Comparison of ENCODE assay signal across 16 cellular contexts in genomic region chr1:208155243-208155642, GRCh38.
DNase-seq lines count a peak whose midpoint lies in the region; ATAC-seq and TF ChIP-seq lines count a peak whose summit lies in the region.
"Had no signal": no experiment of that assay in that cellular context is flagged by ENCODE, and none has a peak within 500 bp of the region (broad histone marks: within the 10 kb centered on the region; RNA-seq: fewer than 3 reads in every experiment).

No MANE protein-coding gene starts in this region.

- BruUV-seq in Calu3 (replicated peaks; lab: Mats Ljungman, UMichigan), result no TSS peak

- no peak overlapping the region for H3K4me2 ChIP-seq in neuronal stem cell (ENCODE audit: insufficient read depth, low read length, poor library complexity, severe bottlenecking)

- CTCF ChIA-PET in Calu3 (lab: Charles Lee), result interaction anchor here (0.7 to 1.3 kb wide), 3 partner anchors 15 to 1411 kb away, joined by 3 to 5 read pairs (median 3); no protein-coding TSS in a partner anchor
- CTCF ChIA-PET in CD8-positive, alpha-beta T cell (lab: Charles Lee), result interaction anchor here (2.0 kb wide), 1 partner anchor 90 kb away, joined by 6 read pairs; the partner anchor contains the start of gene PLXNA2

- no peak overlapping the region for H4K91ac ChIP-seq in neuronal stem cell (ENCODE audit: low read depth, low read length, poor library complexity)

- no peak overlapping the region for H2BK120ac ChIP-seq in neuronal stem cell (ENCODE audit: low read depth, low read length)

- peaks cover 4% of the 10 kb centered on the region for H3K36me3 Mint-ChIP-seq in Calu3 (ENCODE audit: insufficient read depth, unreplicated experiment)
- no peaks in the 10 kb centered on the region for H3K36me3 Mint-ChIP-seq in CD8-positive, alpha-beta T cell
- H3K36me3 Mint-ChIP-seq: CD14-positive monocyte, T-cell had no signal

- no peak overlapping the region for H3K4ac ChIP-seq in neuronal stem cell (ENCODE audit: low read length)

- H3K27ac Mint-ChIP-seq in Calu3 (ENCODE audit: unreplicated experiment), result peak overlapping the region; percentile 53
- no peak overlapping the region for H3K27ac Mint-ChIP-seq in CD8-positive, alpha-beta T cell
- H3K27ac Mint-ChIP-seq: CD14-positive monocyte, T-cell had no signal

- peak overlapping the region; percentile 21 for H2AK5ac ChIP-seq in neuronal stem cell (ENCODE audit: low read depth, low read length)

- TF ChIP-seq CTCF in Calu3 (IDR thresholded peaks at IDR 0.05; ENCODE audit: unreplicated experiment) (no peak), body of pancreas (IDR thresholded peaks at IDR 0.05) (no peak)
- TF ChIP-seq CTCF in CD8-positive, alpha-beta T cell (IDR thresholded peaks at IDR 0.05), result no peak

- DNase-seq in Calu3 (no peak), NCI-H1436 treated with DMSO at 0.1 percent for 48 hours (lab: John Stamatoyannopoulos, UW) (peak; percentile 68), body of pancreas (no peak), neuronal stem cell (ENCODE audit: low spot score) (no peak), NCI-H146 (lab: John Stamatoyannopoulos, UW) (no peak)
- DNase-seq in activated effector memory CD4-positive, alpha-beta T cell treated with Interleukin-2 at 50 U/mL for 16 hours, result no peak
- DNase-seq in CD8-positive, alpha-beta T cell, result no peak
- DNase-seq: IMR-90, Kasumi-1, NCI-H1694, NCI-H2171 treated with DMSO at 0.1 percent for 48 hours, T-cell had no signal

- no peak overlapping the region for H2BK5ac ChIP-seq in neuronal stem cell (ENCODE audit: low read length)

- H3K14ac ChIP-seq in neuronal stem cell (ENCODE audit: low read length), result no peak overlapping the region

- no peaks in the 10 kb centered on the region for H3K27me3 Mint-ChIP-seq in Calu3 (ENCODE audit: unreplicated experiment)
- no peaks in the 10 kb centered on the region for H3K27me3 Mint-ChIP-seq in CD8-positive, alpha-beta T cell (ENCODE audit: low read depth)

- peak overlapping the region; percentile 30 for H2AFZ ChIP-seq in neuronal stem cell (ENCODE audit: low read length)

- peak overlapping the region; percentile 30 for H3K4me3 Mint-ChIP-seq in Calu3 (ENCODE audit: low read depth, unreplicated experiment)
- no peak overlapping the region for H3K4me3 Mint-ChIP-seq in CD8-positive, alpha-beta T cell
- H3K4me3 Mint-ChIP-seq: CD14-positive monocyte, T-cell had no signal

- H3K18ac ChIP-seq in neuronal stem cell (ENCODE audit: low read length), result peak overlapping the region; percentile 20

- H3K9me3 Mint-ChIP-seq in Calu3 (ENCODE audit: low read depth, unreplicated experiment), result no peaks in the 10 kb centered on the region
- H3K9me3 Mint-ChIP-seq in CD8-positive, alpha-beta T cell, result no peaks in the 10 kb centered on the region
- H3K9me3 Mint-ChIP-seq: CD14-positive monocyte, T-cell had no signal

- H4K8ac ChIP-seq in neuronal stem cell (ENCODE audit: low read depth, low read length), result no peak overlapping the region

- H3K4me3 ChIP-seq in body of pancreas (no peak overlapping the region), neuronal stem cell (ENCODE audit: low read length in 2 of 2) (no peak overlapping the region)
- no peak overlapping the region for H3K4me3 ChIP-seq in CD8-positive, alpha-beta T cell (ENCODE audit: low read depth, low read length)
- H3K4me3 ChIP-seq: HAP-1, SK-N-MC had no signal

- no peaks in the 10 kb centered on the region for H3K27me3 ChIP-seq in body of pancreas
- H3K27me3 ChIP-seq in neuronal stem cell (ENCODE audit: control insufficient read depth in 3 of 3, insufficient read depth in 3 of 3, low read depth in 1 of 3, low read length in 3 of 3), result no peaks in the 10 kb centered on the region
- H3K27me3 ChIP-seq in CD8-positive, alpha-beta T cell (ENCODE audit: insufficient read depth, low read length), result no peaks in the 10 kb centered on the region

- 67 to 69% methylated on average over 4 of the region's 4 CpGs for WGBS in body of pancreas, 2 donors
- no CpG with 5 or more reads among the region's 4 CpGs for WGBS in neuronal stem cell (ENCODE audit: extremely low coverage in 2 of 2, insufficient read length in 2 of 2, insufficient replicate concordance in 1 of 2), 2 donors

- POLR2A ChIA-PET in CD8-positive, alpha-beta T cell (lab: Charles Lee), result no interaction called here

- H3K79me1 ChIP-seq in neuronal stem cell (ENCODE audit: low read depth, low read length), result no peaks in the 10 kb centered on the region

- peak overlapping the region; percentile 25 for H2BK15ac ChIP-seq in neuronal stem cell (ENCODE audit: low read length)

- H3K4me1 ChIP-seq in body of pancreas, result peaks cover 60% of the 10 kb centered on the region
- peaks cover 36 to 56% of the 10 kb centered on the region in 2 donors for H3K4me1 ChIP-seq in neuronal stem cell (ENCODE audit: control insufficient read depth in 2 of 2, insufficient read depth in 1 of 2, low read depth in 1 of 2, low read length in 2 of 2)
- H3K4me1 ChIP-seq in CD8-positive, alpha-beta T cell (ENCODE audit: insufficient read depth, low read length), result no peaks in the 10 kb centered on the region
- H3K4me1 ChIP-seq: HAP-1 had no signal

- H3K4me1 Mint-ChIP-seq in Calu3 (ENCODE audit: low read depth, unreplicated experiment), result peaks cover 16% of the 10 kb centered on the region
- H3K4me1 Mint-ChIP-seq in CD8-positive, alpha-beta T cell (ENCODE audit: low read depth), result no peaks in the 10 kb centered on the region

- H3K23ac ChIP-seq in neuronal stem cell (ENCODE audit: low read depth, low read length, poor library complexity), result no peak overlapping the region

- H3K27ac ChIP-seq in body of pancreas, result peak overlapping the region in 3 of 4 donors; percentile 33 to 68 (median 66)
- peak overlapping the region; percentile 72 for H3K27ac ChIP-seq in neuronal stem cell (replicated peaks; ENCODE audit: low read length)
- no peak overlapping the region for H3K27ac ChIP-seq in CD8-positive, alpha-beta T cell (ENCODE audit: low read depth, low read length)
- H3K27ac ChIP-seq: SK-N-MC had no signal

- H3K9me3 ChIP-seq in body of pancreas (no peaks in the 10 kb centered on the region), neuronal stem cell (replicated peaks in 1 of 2; ENCODE audit: control insufficient read depth in 2 of 2, insufficient read depth in 1 of 2, low read depth in 1 of 2, low read length in 2 of 2) (no peaks in the 10 kb centered on the region)
- H3K9me3 ChIP-seq in CD8-positive, alpha-beta T cell (ENCODE audit: low read length), result no peaks in the 10 kb centered on the region
- H3K9me3 ChIP-seq: HAP-1 had no signal

- H2BK12ac ChIP-seq in neuronal stem cell (ENCODE audit: low read length), result no peak overlapping the region

- no peak for TF ChIP-seq POLR2A in body of pancreas (IDR thresholded peaks at IDR 0.05)

- H3K36me3 ChIP-seq in body of pancreas (replicated peaks in 1 of 2; ENCODE audit: insufficient read depth in 1 of 2, low read depth in 2 of 2), result no peaks in the 10 kb centered on the region
- H3K36me3 ChIP-seq in neuronal stem cell (replicated peaks in 1 of 2; ENCODE audit: control insufficient read depth in 2 of 2, insufficient read depth in 2 of 2, low read length in 2 of 2), result no peaks in the 10 kb centered on the region
- H3K36me3 ChIP-seq in CD8-positive, alpha-beta T cell (ENCODE audit: insufficient read depth, low read length), result no peaks in the 10 kb centered on the region
- H3K36me3 ChIP-seq: HAP-1 had no signal

- intact Hi-C loops in Calu3 (cut with micrococcal nuclease; ENCODE audit: unreplicated experiment), result no loop called here
- intact Hi-C loops in body of pancreas (cut with DNase I), result no loop called here
- intact Hi-C loops in CD8-positive, alpha-beta T cell (cut with DNase I, micrococcal nuclease), result no loop called here

- ATAC-seq in body of pancreas (no peak), GM18870 (IDR thresholded peaks at IDR 0.05; ENCODE audit: unreplicated experiment) (no peak)
- no peak for ATAC-seq in CD8-positive, alpha-beta T cell
- ATAC-seq: T-cell had no signal

- H3K9ac ChIP-seq in neuronal stem cell (ENCODE audit: low read depth, low read length, poor library complexity), result no peak overlapping the region
